In genomic region chr3:35748144-35748543, GRCh38 we compare ENCODE assay signal across 25 cellular contexts.
"Had no signal": no experiment of that assay in that cellular context is flagged by ENCODE, and none has a peak within 500 bp of the region (broad histone marks: within the 10 kb centered on the region; RNA-seq: fewer than 3 reads in every experiment).

No MANE protein-coding gene starts in this region.

- H3K27ac Mint-ChIP-seq: mesothelial cell of epicardium; natural killer cell; stimulated activated naive B cell treated with anti-CD40 and anti-IgM and Interleukin-4, amounts not matched to agents 10 μg/mL and 1 μg/mL and 100 μg/mL, for 72 hours had no signal

- H3K27me3 Mint-ChIP-seq: naive B cell; stimulated activated naive B cell treated with anti-CD40 and anti-IgM and Interleukin-4, amounts not matched to agents 10 μg/mL and 1 μg/mL and 100 μg/mL, for 72 hours had no signal

- ATAC-seq: natural killer cell; right cardiac atrium; sciatic nerve; stimulated activated naive B cell treated with anti-CD40 and anti-IgM and Interleukin-4, amounts not matched to agents 10 μg/mL and 1 μg/mL and 100 μg/mL, for 72 hours; stimulated activated naive CD8-positive, alpha-beta T cell treated with anti-CD3 and anti-CD28 coated beads, Interleukin-15, Interleukin-2, amounts not matched to agents 100 U/mL and 50 U/mL, for 24 hours had no signal

- H3K4me3 ChIP-seq: left ventricle myocardium inferior, lung, ovary, prostate gland, skin epidermis, stomach, testis, thyroid gland, transverse colon, upper lobe of left lung, vagina had no signal

- H3K36me3 Mint-ChIP-seq: mesothelial cell of epicardium; naive B cell; natural killer cell; stimulated activated naive B cell treated with anti-CD40 and anti-IgM and Interleukin-4, amounts not matched to agents 10 μg/mL and 1 μg/mL and 100 μg/mL, for 72 hours had no signal

- H3K36me3 ChIP-seq: left ventricle myocardium inferior, ovary, prostate gland, stomach, thyroid gland, transverse colon, upper lobe of left lung, vagina had no signal

- H3K4me1 Mint-ChIP-seq: natural killer cell had no signal

- H3K27me3 ChIP-seq: ovary, stomach, testis, thyroid gland, transverse colon, upper lobe of left lung, vagina had no signal

- H3K4me3 Mint-ChIP-seq: mesothelial cell of epicardium; naive B cell; natural killer cell; stimulated activated naive B cell treated with anti-CD40 and anti-IgM and Interleukin-4, amounts not matched to agents 10 μg/mL and 1 μg/mL and 100 μg/mL, for 72 hours had no signal

- H3K9me3 Mint-ChIP-seq: mesothelial cell of epicardium; naive B cell; stimulated activated naive B cell treated with anti-CD40 and anti-IgM and Interleukin-4, amounts not matched to agents 10 μg/mL and 1 μg/mL and 100 μg/mL, for 72 hours had no signal

- H3K9me3 ChIP-seq: left ventricle myocardium inferior, ovary, prostate gland, stomach, testis, thyroid gland, transverse colon, upper lobe of left lung, vagina had no signal

- H3K4me1 ChIP-seq: prostate gland, stomach, testis, thyroid gland, transverse colon, upper lobe of left lung, vagina had no signal

- DNase-seq: islet precursor cell; left ventricle myocardium inferior; mesendoderm; naive B cell; natural killer cell; ovary; retina; right cardiac atrium; stimulated activated CD4-positive, alpha-beta T cell treated with anti-CD3 and anti-CD28 coated beads, Interleukin-12 subunit alpha, Interleukin-12 subunit beta, amount 100 ng/mL, for 4 hours; stimulated activated CD4-positive, alpha-beta T cell treated with anti-CD3 and anti-CD28 coated beads, Interleukin-15, amount 100 ng/mL, for 24 hours; stimulated activated CD4-positive, alpha-beta T cell treated with anti-CD3 and anti-CD28 coated beads, Interleukin-2, amount 100 ng/mL, for 24 hours; stimulated activated CD4-positive, alpha-beta T cell treated with anti-CD3 and anti-CD28 coated beads, Interleukin-4, amount 100 ng/mL, for 1 hour; stimulated activated naive B cell treated with anti-CD40 and anti-IgM and Interleukin-4, amounts not matched to agents 10 μg/mL and 1 μg/mL and 100 μg/mL, for 72 hours; stimulated activated naive CD8-positive, alpha-beta T cell treated with anti-CD3 and anti-CD28 coated beads, Interleukin-15, Interleukin-2, amounts not matched to agents 100 U/mL and 50 U/mL, for 24 hours; stomach; testis; thyroid gland; transverse colon; upper lobe of left lung had no signal

- H3K27ac ChIP-seq: left ventricle myocardium inferior, ovary, prostate gland, skin epidermis, stomach, testis, thyroid gland, transverse colon, upper lobe of left lung, vagina had no signal
